ENCODE assay signal across 17 cellular contexts in the genomic region with DNA sequence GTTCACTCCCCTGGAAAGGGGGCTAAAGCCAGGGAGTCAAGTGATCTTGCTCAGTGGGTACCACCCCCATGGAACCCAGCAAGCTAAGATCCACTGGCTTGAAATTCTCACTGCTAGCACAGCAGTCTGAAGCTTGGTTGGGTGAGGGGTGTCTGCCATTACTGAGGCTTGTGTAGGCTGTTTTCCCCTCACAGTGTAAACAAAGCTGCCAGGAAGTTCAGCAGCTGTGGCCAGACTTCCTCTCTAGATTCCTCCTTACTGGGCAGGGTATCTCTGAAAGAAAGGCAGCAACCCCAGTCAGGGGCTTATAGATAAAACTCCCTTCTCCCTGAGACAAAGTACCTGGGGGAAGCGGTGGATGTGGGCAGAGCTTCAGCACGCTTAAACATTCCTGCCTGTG.
"Had no signal": no experiment of that assay in that cellular context is flagged by ENCODE, and none has a peak within 500 bp of the region (broad histone marks: within the 10 kb centered on the region; RNA-seq: fewer than 3 reads in every experiment).

No MANE protein-coding gene starts in this region.

- H3K9me3 Mint-ChIP-seq: T-helper 2 cell treated with Interferon-gamma antibody and Interleukin-4, amounts not matched to agents 5 μg/mL and 100 μg/mL, for 36 hours had no signal

- H3K4me1 Mint-ChIP-seq: nephron progenitor cell had no signal

- H3K9me3 ChIP-seq: ovary, upper lobe of right lung had no signal

- H3K36me3 ChIP-seq: cardiac muscle cell, heart right ventricle, left ventricle myocardium inferior, ovary, suprapubic skin, upper lobe of right lung, WERI-Rb-1 had no signal

- H3K4me3 Mint-ChIP-seq: activated CD8-positive, alpha-beta T cell treated with anti-CD3 and anti-CD28 coated beads for 36 hours; nephron progenitor cell; T-helper 2 cell treated with Interferon-gamma antibody and Interleukin-4, amounts not matched to agents 5 μg/mL and 100 μg/mL, for 36 hours had no signal

- H3K27ac Mint-ChIP-seq: activated CD8-positive, alpha-beta T cell treated with anti-CD3 and anti-CD28 coated beads for 36 hours; nephron progenitor cell; T-helper 2 cell treated with Interferon-gamma antibody and Interleukin-4, amounts not matched to agents 5 μg/mL and 100 μg/mL, for 36 hours had no signal

- H3K4me1 ChIP-seq: left ventricle myocardium inferior, suprapubic skin, upper lobe of right lung had no signal

- H3K27me3 ChIP-seq: cardiac muscle cell, ovary, suprapubic skin had no signal

- H3K27ac ChIP-seq: cardiac muscle cell, heart right ventricle, left ventricle myocardium inferior, ovary, suprapubic skin, upper lobe of right lung, WERI-Rb-1 had no signal

- DNase-seq: activated CD4-positive, alpha-beta T cell treated with anti-CD3 and anti-CD28 coated beads for 4 hours; activated CD8-positive, alpha-beta memory T cell treated with anti-CD3 and anti-CD28 coated beads, Interleukin-2, amount 50 U/mL, for 48 hours; activated CD8-positive, alpha-beta T cell treated with anti-CD3 and anti-CD28 coated beads for 36 hours; activated naive CD4-positive, alpha-beta T cell treated with Interleukin-2 at 50 U/mL for 16 hours; heart right ventricle; left ventricle myocardium inferior; mesenchymal stem cell; nephron progenitor cell; ovary; stimulated activated CD4-positive, alpha-beta T cell treated with anti-CD3 and anti-CD28 coated beads, Interleukin-4, amount 100 ng/mL, for 1 hour; stimulated activated CD8-positive, alpha-beta memory T cell treated with anti-CD3 and anti-CD28 coated beads, Interleukin-4, amount 100 ng/mL, for 48 hours; stimulated activated naive CD8-positive, alpha-beta T cell treated with anti-CD3 and anti-CD28 coated beads, Interleukin-15, Interleukin-2, amounts not matched to agents 100 U/mL and 50 U/mL, for 24 hours; upper lobe of right lung; WERI-Rb-1 had no signal

- H3K4me3 ChIP-seq: cardiac muscle cell, heart right ventricle, left ventricle myocardium inferior, ovary, suprapubic skin, upper lobe of right lung had no signal
